In genomic region chr1:89758127-89758526, GRCh38 we compare ENCODE assay signal across 13 cellular contexts.
DNase-seq lines count a peak whose midpoint lies in the region; ATAC-seq and TF ChIP-seq lines count a peak whose summit lies in the region.
"Had no signal": no experiment of that assay in that cellular context is flagged by ENCODE, and none has a peak within 500 bp of the region (broad histone marks: within the 10 kb centered on the region; RNA-seq: fewer than 3 reads in every experiment).

No MANE protein-coding gene starts in this region.

- H3K9me3 ChIP-seq in PC-3 (ENCODE audit: low read length) (no peaks in the 10 kb centered on the region), smooth muscle cell (replicated peaks; ENCODE audit: low read depth) (no peaks in the 10 kb centered on the region), vagina (no peaks in the 10 kb centered on the region)
- H3K9me3 ChIP-seq: Peyer's patch, prostate gland had no signal

- H2AFZ ChIP-seq in PC-3 (ENCODE audit: low read length) = peak overlapping the region; percentile 37; the same call in 1 of the 2 replicates
- H2AFZ ChIP-seq in smooth muscle cell (ENCODE audit: low read depth) = peak overlapping the region; percentile 71

- no peak for TF ChIP-seq CTCF in PC-3 (conservative IDR thresholded peaks at IDR 0.05; ENCODE audit: low read depth, low read length)
- TF ChIP-seq CTCF in endothelial cell (IDR thresholded peaks at IDR 0.05; ENCODE audit: unreplicated experiment) = no peak
- TF ChIP-seq CTCF in smooth muscle cell (IDR thresholded peaks at IDR 0.05; ENCODE audit: borderline replicate concordance, insufficient read depth, poor library complexity, severe bottlenecking) = no peak
- no peak for TF ChIP-seq CTCF in vagina (IDR thresholded peaks at IDR 0.05)

- CTCF ChIA-PET in PC-3 (lab: Charles Lee) = no interaction called here

- H3K9me3 Mint-ChIP-seq in activated CD4-positive, alpha-beta T cell treated with anti-CD3 and anti-CD28 coated beads, Interleukin-2, amount 10 ng/mL, durations not matched to agents 24 days and 14 days = no peaks in the 10 kb centered on the region
- H3K9me3 Mint-ChIP-seq in endothelial cell (ENCODE audit: unreplicated experiment) = no peaks in the 10 kb centered on the region
- H3K9me3 Mint-ChIP-seq: brain had no signal

- no TSS peak for BruUV-seq in PC-3 (replicated peaks; lab: Mats Ljungman, UMichigan)

- H3F3A ChIP-seq in PC-3 (ENCODE audit: low read length, unreplicated experiment) (no peaks in the 10 kb centered on the region), smooth muscle cell (ENCODE audit: low read depth) (peaks cover 8% of the 10 kb centered on the region)

- peak overlapping the region; percentile 74 for H3K4me3 Mint-ChIP-seq in activated CD4-positive, alpha-beta T cell treated with anti-CD3 and anti-CD28 coated beads, Interleukin-2, amount 10 ng/mL, durations not matched to agents 24 days and 14 days
- H3K4me3 Mint-ChIP-seq in endothelial cell (ENCODE audit: unreplicated experiment) = no peak overlapping the region
- H3K4me3 Mint-ChIP-seq: brain had no signal

- ATAC-seq in PC-3 = no peak
- no peak for ATAC-seq in left colon
- ATAC-seq in GM18519 (IDR thresholded peaks at IDR 0.05; ENCODE audit: low FRiP score, unreplicated experiment) = no peak
- ATAC-seq: HCT116 had no signal

- H3K36me3 Mint-ChIP-seq in activated CD4-positive, alpha-beta T cell treated with anti-CD3 and anti-CD28 coated beads, Interleukin-2, amount 10 ng/mL, durations not matched to agents 24 days and 14 days (ENCODE audit: low read depth) = peaks cover 19% of the 10 kb centered on the region
- H3K36me3 Mint-ChIP-seq in endothelial cell (ENCODE audit: low read depth, unreplicated experiment) = no peaks in the 10 kb centered on the region
- H3K36me3 Mint-ChIP-seq: brain had no signal

- no peaks in the 10 kb centered on the region for H3K9me2 ChIP-seq in PC-3 (replicated peaks; ENCODE audit: low read length)

- H3K4me3 ChIP-seq in PC-3 (ENCODE audit: low read length) (no peak overlapping the region), smooth muscle cell (no peak overlapping the region), vagina (no peak overlapping the region)
- H3K4me3 ChIP-seq: Peyer's patch, prostate gland had no signal

- H3K27me3 ChIP-seq in PC-3 (ENCODE audit: low read length) (no peaks in the 10 kb centered on the region), smooth muscle cell (ENCODE audit: low read depth) (no peaks in the 10 kb centered on the region), vagina (no peaks in the 10 kb centered on the region)
- H3K27me3 ChIP-seq: Peyer's patch had no signal

- H4K20me1 ChIP-seq in PC-3 (ENCODE audit: low read length) (no peaks in the 10 kb centered on the region), smooth muscle cell (ENCODE audit: low read depth) (no peaks in the 10 kb centered on the region)

- no peak overlapping the region for H3K9ac ChIP-seq in PC-3 (ENCODE audit: low read length)
- H3K9ac ChIP-seq in smooth muscle cell (ENCODE audit: low read depth) = no peak overlapping the region

- 39% methylated on average over 2 of the region's 2 CpGs for WGBS in smooth muscle cell (ENCODE audit: low lambda C conversion rate)

- peaks cover 84% of the 10 kb centered on the region for H3K4me1 Mint-ChIP-seq in activated CD4-positive, alpha-beta T cell treated with anti-CD3 and anti-CD28 coated beads, Interleukin-2, amount 10 ng/mL, durations not matched to agents 24 days and 14 days
- peaks cover 87% of the 10 kb centered on the region for H3K4me1 Mint-ChIP-seq in endothelial cell (ENCODE audit: unreplicated experiment)

- H3K4me1 ChIP-seq in PC-3 (ENCODE audit: insufficient read depth, low read length) (peaks cover 8% of the 10 kb centered on the region; the same call in 1 of the 2 replicates), smooth muscle cell (ENCODE audit: low read depth) (peaks cover 13% of the 10 kb centered on the region), vagina (peaks cover 5% of the 10 kb centered on the region)
- H3K4me1 ChIP-seq: prostate gland had no signal

- H3K27me3 Mint-ChIP-seq in activated CD4-positive, alpha-beta T cell treated with anti-CD3 and anti-CD28 coated beads, Interleukin-2, amount 10 ng/mL, durations not matched to agents 24 days and 14 days = no peaks in the 10 kb centered on the region
- peaks cover 5% of the 10 kb centered on the region for H3K27me3 Mint-ChIP-seq in endothelial cell (ENCODE audit: unreplicated experiment)

- no peak for TF ChIP-seq POLR2A in vagina (IDR thresholded peaks at IDR 0.05)

- POLR2A ChIA-PET in PC-3 (lab: Charles Lee; ENCODE audit: unreplicated experiment) = no interaction called here

- H3K36me3 ChIP-seq in PC-3 (ENCODE audit: low read depth, low read length) = no peaks in the 10 kb centered on the region
- H3K36me3 ChIP-seq in smooth muscle cell (ENCODE audit: low read depth) = no peaks in the 10 kb centered on the region
- no peaks in the 10 kb centered on the region for H3K36me3 ChIP-seq in vagina
- H3K36me3 ChIP-seq: Peyer's patch, prostate gland had no signal

- no peaks in the 10 kb centered on the region for H3K79me2 ChIP-seq in PC-3 (ENCODE audit: low read length)
- H3K79me2 ChIP-seq in smooth muscle cell (ENCODE audit: low read depth) = no peaks in the 10 kb centered on the region

- intact Hi-C loops in activated CD4-positive, alpha-beta T cell treated with anti-CD3 and anti-CD28 coated beads, Interleukin-2, amount 10 ng/mL, durations not matched to agents 24 days and 14 days (cut with micrococcal nuclease) = no loop called here
- intact Hi-C loops in PC-3 (cut with micrococcal nuclease) (no loop called here), left colon (cut with DNase I, micrococcal nuclease) (no loop called here), vagina (cut with DNase I) (loop anchor here (10.0 kb wide), 1 partner anchor 273 kb away; no protein-coding TSS in a partner anchor)

- H3K27ac Mint-ChIP-seq in activated CD4-positive, alpha-beta T cell treated with anti-CD3 and anti-CD28 coated beads, Interleukin-2, amount 10 ng/mL, durations not matched to agents 24 days and 14 days = peak overlapping the region; percentile 90
- H3K27ac Mint-ChIP-seq in endothelial cell (ENCODE audit: unreplicated experiment) = peak overlapping the region; percentile 94

- no peak for DNase-seq in activated CD4-positive, alpha-beta T cell treated with anti-CD3 and anti-CD28 coated beads, Interleukin-2, amount 10 ng/mL, durations not matched to agents 24 days and 14 days
- DNase-seq in activated CD4-positive, alpha-beta T cell treated with anti-CD3 and anti-CD28 coated beads for 4 hours = no peak
- DNase-seq in PC-3 = no peak
- DNase-seq in endothelial cell (ENCODE audit: low spot score) = no peak
- no peak for DNase-seq in smooth muscle cell (lab: John Stamatoyannopoulos, UW; ENCODE audit: unreplicated experiment)
- DNase-seq in left colon = no peak
- no peak for DNase-seq in vagina (ENCODE audit: extremely low spot score in 2 of 2)
- DNase-seq: NCI-H187 had no signal

- H3K27ac ChIP-seq in PC-3 (ENCODE audit: low read length) = no peak overlapping the region
- H3K27ac ChIP-seq in smooth muscle cell (ENCODE audit: low read depth) = no peak overlapping the region
- no peak overlapping the region for H3K27ac ChIP-seq in vagina
- H3K27ac ChIP-seq: prostate gland had no signal

- H3K4me2 ChIP-seq in PC-3 (ENCODE audit: low read length) (no peak overlapping the region), smooth muscle cell (peak overlapping the region; percentile 32)
